Comparison of ENCODE assay signal across 20 cellular contexts in the genomic region with DNA sequence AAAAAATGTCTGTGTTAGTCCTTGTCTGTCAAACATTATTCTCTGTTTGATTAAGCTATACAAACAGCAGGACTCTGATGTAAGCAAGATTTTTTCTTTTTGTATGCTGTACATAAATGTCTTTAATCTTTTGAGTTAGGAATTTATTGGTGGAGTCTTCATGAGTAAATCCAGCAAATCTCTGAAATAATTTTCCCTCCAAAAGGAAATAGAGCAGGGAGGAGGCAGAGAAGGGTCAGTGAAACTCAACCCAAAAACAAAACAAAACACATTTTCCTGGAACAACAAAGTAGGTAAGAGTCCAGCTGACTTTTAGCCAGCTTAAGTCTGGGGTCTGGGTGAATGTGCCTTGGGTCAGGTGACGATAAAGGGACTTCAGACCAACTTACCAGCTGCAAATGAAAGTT.
"Had no signal": no experiment of that assay in that cellular context is flagged by ENCODE, and none has a peak within 500 bp of the region (broad histone marks: within the 10 kb centered on the region; RNA-seq: fewer than 3 reads in every experiment).

No MANE protein-coding gene starts in this region.

- FAIRE-seq: keratinocyte, small intestine had no signal

- H3K9me3 Mint-ChIP-seq: dendritic cell treated with granulocyte-macrophage colony-stimulating factor and Interleukin-4, amounts not matched to agents 40 ng/mL and 50 ng/mL, for 4 days had no signal

- H3K27ac Mint-ChIP-seq: dendritic cell treated with granulocyte-macrophage colony-stimulating factor and Interleukin-4, amounts not matched to agents 40 ng/mL and 50 ng/mL, for 4 days; effector memory CD8-positive, alpha-beta T cell; immature natural killer cell; naive B cell; nephron had no signal

- ATAC-seq: effector memory CD8-positive, alpha-beta T cell; gastroesophageal sphincter; left ventricle myocardium superior had no signal

- H3K36me3 ChIP-seq: esophagus muscularis mucosa, gastroesophageal sphincter, suprapubic skin, thyroid gland, upper lobe of right lung, vagina had no signal

- H3K4me3 Mint-ChIP-seq: dendritic cell treated with granulocyte-macrophage colony-stimulating factor and Interleukin-4, amounts not matched to agents 40 ng/mL and 50 ng/mL, for 4 days; effector memory CD8-positive, alpha-beta T cell; immature natural killer cell; naive B cell; nephron had no signal

- H3K9me3 ChIP-seq: esophagus muscularis mucosa, gastroesophageal sphincter, suprapubic skin, thyroid gland, upper lobe of right lung, vagina had no signal

- H3K27ac ChIP-seq: epithelial cell of prostate, esophagus muscularis mucosa, gastroesophageal sphincter, suprapubic skin, thyroid gland, upper lobe of right lung, vagina had no signal

- H3K4me1 Mint-ChIP-seq: immature natural killer cell, naive B cell, nephron had no signal

- H3K36me3 Mint-ChIP-seq: immature natural killer cell had no signal

- H3K27me3 Mint-ChIP-seq: effector memory CD8-positive, alpha-beta T cell had no signal

- H3K4me1 ChIP-seq: esophagus muscularis mucosa, gastroesophageal sphincter, suprapubic skin, thyroid gland, upper lobe of right lung, vagina had no signal

- DNase-seq: effector memory CD8-positive, alpha-beta T cell; glutamatergic neuron; immature natural killer cell; left ventricle myocardium superior; mesendoderm; naive B cell; occipital lobe; small intestine; stimulated activated CD4-positive, alpha-beta T cell treated with anti-CD3 and anti-CD28 coated beads, Interleukin-12 subunit alpha, Interleukin-12 subunit beta, amount 100 ng/mL, for 4 hours; stimulated activated naive CD4-positive, alpha-beta T cell treated with Interleukin-2 at 50 U/mL for 16 hours; thyroid gland; upper lobe of right lung had no signal

- H3K4me3 ChIP-seq: esophagus muscularis mucosa, gastroesophageal sphincter, suprapubic skin, thyroid gland, upper lobe of right lung, vagina had no signal

- H3K27me3 ChIP-seq: thyroid gland, upper lobe of right lung, vagina had no signal
